ENCODE assay signal across 17 cellular contexts in the genomic region with DNA sequence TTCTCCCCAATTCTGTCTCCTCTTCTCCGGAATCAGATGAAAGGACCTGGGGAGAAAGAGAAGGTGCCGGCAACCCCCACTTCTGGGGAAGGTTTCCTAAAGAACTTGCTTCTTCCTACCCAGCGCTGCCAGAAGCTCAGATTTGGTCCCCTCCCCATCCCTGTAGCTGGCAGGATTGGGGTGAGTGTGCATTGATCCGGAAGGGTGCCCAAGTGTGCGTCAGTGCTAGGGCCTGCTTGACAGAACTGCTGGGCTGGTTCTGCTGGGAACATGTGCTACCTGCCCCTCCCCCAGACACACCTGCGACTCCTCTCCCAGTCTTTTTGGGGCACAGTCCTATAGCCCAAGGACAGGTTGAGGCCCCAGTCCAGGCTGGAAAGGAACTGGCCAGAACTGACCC. TPM values are rescaled to one million over a fixed set of nuclear protein-coding genes. Genes with fewer than 3 reads are reported as not detected.
A peak's percentile ranks its signal among the peaks of the same experiment; 100 is the strongest.
DNase-seq lines count a peak whose midpoint lies in the region; ATAC-seq and TF ChIP-seq lines count a peak whose summit lies in the region.
"Had no signal": no experiment of that assay in that cellular context is flagged by ENCODE, and none has a peak within 500 bp of the region (broad histone marks: within the 10 kb centered on the region; RNA-seq: fewer than 3 reads in every experiment).

No MANE protein-coding gene starts in this region.

- peaks cover 50% of the 10 kb centered on the region for H3K4me1 Mint-ChIP-seq in stimulated activated memory B cell treated with anti-CD40 and anti-IgM and Interleukin-4, amounts not matched to agents 10 μg/mL and 1 μg/mL and 100 μg/mL, for 72 hours
- peaks cover 38% of the 10 kb centered on the region for H3K4me1 Mint-ChIP-seq in activated naive CD4-positive, alpha-beta T cell treated with anti-CD3 and anti-CD28 coated beads, Interleukin-2, amount 10 ng/mL, durations not matched to agents 7 days and 5 days

- H3K27ac Mint-ChIP-seq in stimulated activated memory B cell treated with anti-CD40 and anti-IgM and Interleukin-4, amounts not matched to agents 10 μg/mL and 1 μg/mL and 100 μg/mL, for 72 hours = peak overlapping the region; percentile 25
- no peak overlapping the region for H3K27ac Mint-ChIP-seq in activated naive CD4-positive, alpha-beta T cell treated with anti-CD3 and anti-CD28 coated beads, Interleukin-2, amount 10 ng/mL, durations not matched to agents 7 days and 5 days
- H3K27ac Mint-ChIP-seq: activated CD8-positive, alpha-beta memory T cell treated with anti-CD3 and anti-CD28 coated beads, Interleukin-2, amount 10 ng/mL, durations not matched to agents 7 days and 5 days; activated naive CD8-positive, alpha-beta T cell treated with anti-CD3 and anti-CD28 coated beads, Interleukin-2, amount 50 U/mL, for 24 hours had no signal

- H3K4me3 Mint-ChIP-seq in stimulated activated memory B cell treated with anti-CD40 and anti-IgM and Interleukin-4, amounts not matched to agents 10 μg/mL and 1 μg/mL and 100 μg/mL, for 72 hours = no peak overlapping the region
- no peak overlapping the region for H3K4me3 Mint-ChIP-seq in activated naive CD4-positive, alpha-beta T cell treated with anti-CD3 and anti-CD28 coated beads, Interleukin-2, amount 10 ng/mL, durations not matched to agents 7 days and 5 days
- H3K4me3 Mint-ChIP-seq: activated CD8-positive, alpha-beta memory T cell treated with anti-CD3 and anti-CD28 coated beads, Interleukin-2, amount 10 ng/mL, durations not matched to agents 7 days and 5 days; activated naive CD8-positive, alpha-beta T cell treated with anti-CD3 and anti-CD28 coated beads, Interleukin-2, amount 50 U/mL, for 24 hours had no signal

- no peak for TF ChIP-seq CTCF in mammary epithelial cell (conservative IDR thresholded peaks at IDR 0.05 in 1 of 2, IDR thresholded peaks at IDR 0.05 in 1 of 2; ENCODE audit: extremely low read depth in 1 of 2, insufficient read depth in 1 of 2, low read depth in 1 of 2, low read length in 2 of 2)

- DNase-seq in GM23248 (no peak), mammary epithelial cell (no peak), left kidney (ENCODE audit: low read depth, low spot score) (peak; percentile 58), H4 (ENCODE audit: low spot score) (no peak), NCI-H187 (lab: John Stamatoyannopoulos, UW) (no peak)
- DNase-seq in activated naive CD4-positive, alpha-beta T cell treated with anti-CD3 and anti-CD28 coated beads, Interleukin-2, amount 10 ng/mL, durations not matched to agents 7 days and 5 days = no peak
- DNase-seq: activated CD8-positive, alpha-beta memory T cell treated with anti-CD3 and anti-CD28 coated beads, Interleukin-2, amount 10 ng/mL, durations not matched to agents 7 days and 5 days; activated naive CD8-positive, alpha-beta T cell treated with anti-CD3 and anti-CD28 coated beads, Interleukin-2, amount 50 U/mL, for 24 hours; CD4-positive, CD25-positive, alpha-beta regulatory T cell; GF-D8; heart right ventricle; NCI-H1417 treated with DMSO at 0.1 percent for 48 hours; NCI-H526 treated with DMSO at 0.1 percent for 48 hours; SHP77 treated with DMSO at 0.1 percent for 48 hours had no signal

- intact Hi-C loops in mammary epithelial cell (cut with micrococcal nuclease) = no loop called here

- H3K9me3 Mint-ChIP-seq in stimulated activated memory B cell treated with anti-CD40 and anti-IgM and Interleukin-4, amounts not matched to agents 10 μg/mL and 1 μg/mL and 100 μg/mL, for 72 hours = no peaks in the 10 kb centered on the region
- H3K9me3 Mint-ChIP-seq in activated naive CD4-positive, alpha-beta T cell treated with anti-CD3 and anti-CD28 coated beads, Interleukin-2, amount 10 ng/mL, durations not matched to agents 7 days and 5 days = no peaks in the 10 kb centered on the region
- H3K9me3 Mint-ChIP-seq: activated naive CD8-positive, alpha-beta T cell treated with anti-CD3 and anti-CD28 coated beads, Interleukin-2, amount 50 U/mL, for 24 hours; CD4-positive, CD25-positive, alpha-beta regulatory T cell had no signal

- CTCF ChIA-PET in mammary epithelial cell (lab: Charles Lee; ENCODE audit: low non-redundant PET) = no interaction called here
- CTCF ChIA-PET in activated naive CD4-positive, alpha-beta T cell treated with anti-CD3 and anti-CD28 coated beads, Interleukin-2, amount 10 ng/mL, durations not matched to agents 7 days and 5 days (lab: Charles Lee) = no interaction called here

- H3K36me3 Mint-ChIP-seq in stimulated activated memory B cell treated with anti-CD40 and anti-IgM and Interleukin-4, amounts not matched to agents 10 μg/mL and 1 μg/mL and 100 μg/mL, for 72 hours = no peaks in the 10 kb centered on the region
- H3K36me3 Mint-ChIP-seq in activated naive CD4-positive, alpha-beta T cell treated with anti-CD3 and anti-CD28 coated beads, Interleukin-2, amount 10 ng/mL, durations not matched to agents 7 days and 5 days = peaks cover 1% of the 10 kb centered on the region
- H3K36me3 Mint-ChIP-seq: activated CD8-positive, alpha-beta memory T cell treated with anti-CD3 and anti-CD28 coated beads, Interleukin-2, amount 10 ng/mL, durations not matched to agents 7 days and 5 days; CD4-positive, CD25-positive, alpha-beta regulatory T cell had no signal

- H3K27ac ChIP-seq in GM23248 = peak overlapping the region; percentile 98
- H3K27ac ChIP-seq in mammary epithelial cell (ENCODE audit: insufficient read depth, low read depth, low read length) = peak overlapping the region; percentile 64
- H3K27ac ChIP-seq: ovary had no signal

- H3K9me2 ChIP-seq in GM23248 (ENCODE audit: insufficient read depth) = no peaks in the 10 kb centered on the region

- H3K9me3 ChIP-seq in GM23248 (ENCODE audit: low read depth) (no peaks in the 10 kb centered on the region), mammary epithelial cell (replicated peaks; ENCODE audit: insufficient read depth, low read length) (no peaks in the 10 kb centered on the region)
- H3K9me3 ChIP-seq: heart right ventricle, ovary had no signal

- H3K27me3 ChIP-seq in GM23248 (replicated peaks; ENCODE audit: insufficient read depth) (no peaks in the 10 kb centered on the region), mammary epithelial cell (ENCODE audit: insufficient read depth, low read length) (no peaks in the 10 kb centered on the region)
- H3K27me3 ChIP-seq: heart right ventricle, ovary had no signal

- peaks cover 8% of the 10 kb centered on the region for H3K36me3 ChIP-seq in GM23248 (ENCODE audit: low read depth)
- no peaks in the 10 kb centered on the region for H3K36me3 ChIP-seq in mammary epithelial cell (ENCODE audit: insufficient read depth, low read length)
- H3K36me3 ChIP-seq: ovary had no signal

- H3K9ac ChIP-seq in GM23248 (peak overlapping the region; percentile 97), mammary epithelial cell (ENCODE audit: insufficient read depth, low read length) (no peak overlapping the region)

- WGBS in GM23248 (ENCODE audit: low coverage in 1 of 2, low lambda C conversion rate in 2 of 2, missing lambda C conversion rate in 2 of 2), 2 experiments = 82 to 85% methylated on average over 6 of the region's 6 CpGs
- WGBS in mammary epithelial cell (ENCODE audit: low coverage, missing lambda C conversion rate) = 78% methylated on average over 6 of the region's 6 CpGs

- peaks cover 36% of the 10 kb centered on the region for H3F3A ChIP-seq in GM23248 (ENCODE audit: insufficient read depth)

- no peaks in the 10 kb centered on the region for H3K27me3 Mint-ChIP-seq in stimulated activated memory B cell treated with anti-CD40 and anti-IgM and Interleukin-4, amounts not matched to agents 10 μg/mL and 1 μg/mL and 100 μg/mL, for 72 hours
- no peaks in the 10 kb centered on the region for H3K27me3 Mint-ChIP-seq in activated naive CD4-positive, alpha-beta T cell treated with anti-CD3 and anti-CD28 coated beads, Interleukin-2, amount 10 ng/mL, durations not matched to agents 7 days and 5 days
- H3K27me3 Mint-ChIP-seq: activated naive CD8-positive, alpha-beta T cell treated with anti-CD3 and anti-CD28 coated beads, Interleukin-2, amount 50 U/mL, for 24 hours had no signal

- H2AFZ ChIP-seq in GM23248 (no peak overlapping the region), mammary epithelial cell (ENCODE audit: low read depth, low read length) (no peak overlapping the region)

- no TSS peak for BruUV-seq in mammary epithelial cell (replicated peaks; lab: Mats Ljungman, UMichigan)

- in situ Hi-C loops in GM23248 (cut with MboI) (no loop called here), mammary epithelial cell (cut with MboI; ENCODE audit: low sequenced_read_pairs in 2 of 2) (loop anchor here (5.0 kb wide), 2 partner anchors 65 to 70 kb away; no protein-coding TSS in a partner anchor)

- ATAC-seq in stimulated activated memory B cell treated with anti-CD40 and anti-IgM and Interleukin-4, amounts not matched to agents 10 μg/mL and 1 μg/mL and 100 μg/mL, for 72 hours = no peak
- ATAC-seq in HG03565 (IDR thresholded peaks at IDR 0.05; ENCODE audit: unreplicated experiment) = no peak
- ATAC-seq: activated CD8-positive, alpha-beta memory T cell treated with anti-CD3 and anti-CD28 coated beads, Interleukin-2, amount 10 ng/mL, durations not matched to agents 7 days and 5 days; activated naive CD8-positive, alpha-beta T cell treated with anti-CD3 and anti-CD28 coated beads, Interleukin-2, amount 50 U/mL, for 24 hours had no signal

- H4K20me1 ChIP-seq in GM23248 (ENCODE audit: insufficient read depth) = no peaks in the 10 kb centered on the region
- H4K20me1 ChIP-seq in mammary epithelial cell (ENCODE audit: insufficient read depth, low read length) = no peaks in the 10 kb centered on the region

- H3K4me2 ChIP-seq in GM23248 (ENCODE audit: unreplicated experiment) (peak overlapping the region; percentile 99), mammary epithelial cell (ENCODE audit: insufficient read depth, low read depth, low read length) (peak overlapping the region; percentile 99)

- dilution Hi-C loops in mammary epithelial cell (cut with HindIII; ENCODE audit: low sequenced_read_pairs) = no loop called here

- H3K79me2 ChIP-seq in GM23248 (ENCODE audit: insufficient read depth) (peaks cover 35% of the 10 kb centered on the region), mammary epithelial cell (ENCODE audit: insufficient read depth, low read length) (peaks cover 42% of the 10 kb centered on the region)

- peak overlapping the region; percentile 88 for H3K4me3 ChIP-seq in GM23248
- no peak overlapping the region for H3K4me3 ChIP-seq in mammary epithelial cell (replicated peaks in 1 of 3; ENCODE audit: insufficient read depth in 1 of 3, low read depth in 2 of 3, low read length in 3 of 3)

- peaks cover 35% of the 10 kb centered on the region for H3K4me1 ChIP-seq in GM23248 (ENCODE audit: insufficient read depth)
- H3K4me1 ChIP-seq in mammary epithelial cell (ENCODE audit: insufficient read depth, low read length) = peaks cover 36% of the 10 kb centered on the region

RNA-seq across cellular contexts. Expression of gene ARL4D, which starts 3.3 kb away (rescaled TPM):
- 23.0 and 27.8 TPM in 2 replicates for total RNA-seq in GM23248 (2014; rRNA removed; shearing (Covaris generic))
- 49.4 and 50.4 TPM in 2 replicates for polyA plus RNA-seq in GM23248 (2016; fragmentation: Nextera tagmentation; extraction: Ambion mirVana)
- total RNA-seq in mammary epithelial cell = 100 to 1,000 TPM in 1 of 2 donors, 10 to 100 TPM in 1; 59.1 to 112 TPM
- polyA plus RNA-seq in mammary epithelial cell = 43.2 TPM
- polyA minus RNA-seq in mammary epithelial cell = 43.4 TPM
- total RNA-seq in H4 (2014; rRNA removed; shearing (Covaris generic)) = 6.1 and 8.4 TPM in 2 replicates
